22 cellular contexts compared by ENCODE assay signal in the genomic region with DNA sequence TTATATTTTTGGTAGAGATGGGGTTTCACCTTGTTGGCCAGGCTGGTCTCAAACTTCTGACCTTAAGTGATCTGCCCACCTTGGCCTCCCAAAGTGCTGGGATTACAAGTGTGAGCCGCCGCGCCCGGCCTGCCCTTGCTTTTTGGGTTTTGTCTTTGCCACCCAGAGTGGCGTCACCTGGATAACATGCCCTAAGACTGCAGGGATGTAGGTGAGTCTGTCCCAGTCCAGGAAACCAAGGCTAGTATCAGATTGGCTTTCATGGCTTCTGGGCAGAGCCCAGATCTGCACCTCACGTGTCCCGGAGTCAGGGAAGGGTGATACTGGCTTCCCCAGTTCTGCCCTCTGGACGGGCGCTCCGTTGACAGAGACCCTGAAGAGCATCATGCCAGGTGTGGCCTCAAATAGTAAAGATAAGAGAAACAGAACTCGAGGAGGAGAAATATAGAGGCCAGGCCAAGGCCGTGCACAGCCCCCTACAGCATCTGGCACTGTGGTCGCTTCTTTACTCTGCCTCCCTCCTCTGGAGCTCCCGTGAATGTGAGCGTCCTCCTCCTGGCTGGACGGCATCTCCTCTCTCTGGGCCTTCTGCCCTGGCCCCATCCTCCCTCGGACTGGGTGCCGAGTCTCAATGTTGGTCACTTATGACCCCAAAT. TPM values are rescaled to one million over a fixed set of nuclear protein-coding genes. Genes with fewer than 3 reads are reported as not detected.
DNase-seq lines count a peak whose midpoint lies in the region; ATAC-seq, FAIRE-seq and TF ChIP-seq lines count a peak whose summit lies in the region.
"Had no signal": no experiment of that assay in that cellular context is flagged by ENCODE, and none has a peak within 500 bp of the region (broad histone marks: within the 10 kb centered on the region; RNA-seq: fewer than 3 reads in every experiment).

No MANE protein-coding gene starts in this region.

- TF ChIP-seq RAD21 in HepG2 (CRISPR knock-in tag; IDR thresholded peaks at IDR 0.05): no peak

- no peak for TF ChIP-seq POLR2A in HepG2 (IDR thresholded peaks at IDR 0.05; ENCODE audit: insufficient read depth in 1 of 2, low read depth in 2 of 2, low read length in 2 of 2)
- no peak for TF ChIP-seq POLR2A in right lobe of liver (IDR thresholded peaks at IDR 0.05)
- no peak for TF ChIP-seq POLR2A in esophagus muscularis mucosa (IDR thresholded peaks at IDR 0.05; ENCODE audit: low read depth)
- no peak for TF ChIP-seq POLR2A in thyroid gland (IDR thresholded peaks at IDR 0.05)

- in situ Hi-C loops in HepG2 (cut with HindIII; ENCODE audit: extremely low pct_ligation_motif_present, low pct_unique_long_range_greater_than_20kb): no loop called here

- 0 out of 5 replicates have a peak, but pooled peaks cover 1 to 11% of the 10 kb centered on the region in 2 experiments for H3K27me3 ChIP-seq in HepG2 (ENCODE audit: control insufficient read depth in 1 of 2, insufficient read depth in 2 of 2, low read length in 2 of 2)
- H3K27me3 ChIP-seq in right lobe of liver: no peaks in the 10 kb centered on the region
- no peaks in the 10 kb centered on the region for H3K27me3 ChIP-seq in esophagus muscularis mucosa
- H3K27me3 ChIP-seq in thyroid gland: no peaks in the 10 kb centered on the region
- no peaks in the 10 kb centered on the region for H3K27me3 ChIP-seq in small intestine (ENCODE audit: control insufficient read depth in 2 of 2, insufficient read depth in 2 of 2, low read length in 2 of 2)
- H3K27me3 ChIP-seq: BLaER1 had no signal

- no peak overlapping the region for H3K4me3 ChIP-seq in HepG2 (replicated peaks in 1 of 3; ENCODE audit: insufficient read depth in 1 of 3, low read depth in 2 of 3, low read length in 3 of 3)
- no peak overlapping the region for H3K4me3 ChIP-seq in right lobe of liver
- H3K4me3 ChIP-seq in esophagus muscularis mucosa: no peak overlapping the region
- no peak overlapping the region for H3K4me3 ChIP-seq in thyroid gland (replicated peaks in 1 of 3)
- no peak overlapping the region for H3K4me3 ChIP-seq in small intestine (ENCODE audit: low read depth in 1 of 2, low read length in 2 of 2)
- H3K4me3 ChIP-seq: BLaER1, GM12878 had no signal

- H3K36me3 ChIP-seq in HepG2 (replicated peaks in 1 of 2; ENCODE audit: control insufficient read depth in 1 of 2, insufficient read depth in 2 of 2, low read length in 2 of 2) (no peaks in the 10 kb centered on the region), right lobe of liver (no peaks in the 10 kb centered on the region), esophagus muscularis mucosa (no peaks in the 10 kb centered on the region), thyroid gland (no peaks in the 10 kb centered on the region), small intestine (ENCODE audit: control insufficient read depth in 2 of 2, insufficient read depth in 2 of 2, low read length in 2 of 2) (no peaks in the 10 kb centered on the region)
- H3K36me3 ChIP-seq: BLaER1 had no signal

- POLR2A ChIA-PET in HepG2 (lab: Yijun Ruan, JAX): no interaction called here

- intact Hi-C loops in HepG2 (cut with micrococcal nuclease; ENCODE audit: unreplicated experiment) (loop anchor here (5.0 kb wide), 1 partner anchor 52 kb away; no protein-coding TSS in a partner anchor), right lobe of liver (cut with DNase I) (no loop called here), esophagus muscularis mucosa (cut with DNase I) (no loop called here), thyroid gland (cut with DNase I) (no loop called here)

- no peak overlapping the region for H3K9ac ChIP-seq in HepG2 (ENCODE audit: insufficient read depth, low read depth, low read length)
- H3K9ac ChIP-seq: BLaER1 had no signal

- DNase-seq in HepG2 (ENCODE audit: low spot score) (no peak), right lobe of liver (no peak), chondrocyte (ENCODE audit: low spot score) (peak; percentile 58), esophagus muscularis mucosa (ENCODE audit: extremely low spot score) (peak; percentile 75), thyroid gland (no peak), small intestine (no peak), activated T-cell treated with anti-CD3 and anti-CD28 coated beads for 4 hours (no peak), ecto neural progenitor cell (ENCODE audit: low spot score) (no peak)
- DNase-seq: DMS153, GOT3 had no signal

- H3K27me3 Mint-ChIP-seq in chondrocyte (ENCODE audit: low read depth): peaks cover 26% of the 10 kb centered on the region

- peak; percentile 46; the same call in 1 of the 3 replicates for ATAC-seq in HepG2
- no peak for ATAC-seq in right lobe of liver

- TF ChIP-seq CTCF in HepG2 (CRISPR knock-in tag; IDR thresholded peaks at IDR 0.05): no peak
- no peak for TF ChIP-seq CTCF in right lobe of liver (IDR thresholded peaks at IDR 0.05)
- TF ChIP-seq CTCF in chondrocyte (IDR thresholded peaks at IDR 0.05): no peak
- TF ChIP-seq CTCF in esophagus muscularis mucosa (IDR thresholded peaks at IDR 0.05): no peak
- no peak for TF ChIP-seq CTCF in thyroid gland (IDR thresholded peaks at IDR 0.05)

- H3K9me3 ChIP-seq in HepG2 (ENCODE audit: low read length): no peaks in the 10 kb centered on the region
- no peaks in the 10 kb centered on the region for H3K9me3 ChIP-seq in right lobe of liver
- no peaks in the 10 kb centered on the region for H3K9me3 ChIP-seq in esophagus muscularis mucosa
- no peaks in the 10 kb centered on the region for H3K9me3 ChIP-seq in thyroid gland
- H3K9me3 ChIP-seq in small intestine (ENCODE audit: control insufficient read depth, low read depth): no peaks in the 10 kb centered on the region

- no peak overlapping the region for H2AFZ ChIP-seq in HepG2 (ENCODE audit: low read length)

- WGBS in HepG2 (ENCODE audit: low lambda C conversion rate): 56% methylated on average over 16 of the region's 18 CpGs
- WGBS in right lobe of liver (ENCODE audit: insufficient coverage, low coverage, low lambda C conversion rate, missing lambda C conversion rate): 57% methylated on average over 3 of the region's 18 CpGs
- WGBS in esophagus muscularis mucosa: no CpG with 5 or more reads among the region's 18 CpGs
- WGBS in thyroid gland, 2 donors: 84 to 90% methylated on average over 15 to 18 of the region's 18 CpGs
- WGBS in small intestine, 3 donors: 82 to 91% (median 84%) methylated on average over 18 of the region's 18 CpGs

- no peaks in the 10 kb centered on the region for H3K4me1 ChIP-seq in HepG2 (ENCODE audit: insufficient read depth, low read length)
- H3K4me1 ChIP-seq in right lobe of liver: no peaks in the 10 kb centered on the region
- H3K4me1 ChIP-seq in esophagus muscularis mucosa: no peaks in the 10 kb centered on the region
- H3K4me1 ChIP-seq in thyroid gland: peaks cover 0 to 22% of the 10 kb centered on the region in 2 donors
- H3K4me1 ChIP-seq in small intestine (ENCODE audit: control insufficient read depth in 2 of 2, insufficient read depth in 1 of 2, low read depth in 1 of 2, low read length in 1 of 2): no peaks in the 10 kb centered on the region
- H3K4me1 ChIP-seq: BLaER1, Caco-2 had no signal

- no peak overlapping the region for H3K4me2 ChIP-seq in HepG2 (ENCODE audit: low read depth, low read length)
- H3K4me2 ChIP-seq: BLaER1 had no signal

- H3K4me3 Mint-ChIP-seq in chondrocyte (ENCODE audit: unreplicated experiment): no peak overlapping the region
- H3K4me3 Mint-ChIP-seq: B cell; CD4-positive, CD25-positive, alpha-beta regulatory T cell; CD8-positive, alpha-beta T cell; H9 had no signal

- no peaks in the 10 kb centered on the region for H3K79me2 ChIP-seq in HepG2 (ENCODE audit: insufficient read depth, low read length)

- H3K27ac ChIP-seq in HepG2 (ENCODE audit: extremely low read length, insufficient read depth, low read length) (no peak overlapping the region), right lobe of liver (no peak overlapping the region), esophagus muscularis mucosa (replicated peaks in 1 of 4) (no peak overlapping the region), thyroid gland (peak overlapping the region in 2 of 3 donors; percentile 67 to 77), small intestine (ENCODE audit: low read depth in 1 of 2, low read length in 1 of 2) (no peak overlapping the region)
- H3K27ac ChIP-seq: 22Rv1, BLaER1, C4-2B had no signal

- peaks cover 5% of the 10 kb centered on the region for H3K9me3 Mint-ChIP-seq in chondrocyte (ENCODE audit: low read depth)
- H3K9me3 Mint-ChIP-seq: CD8-positive, alpha-beta T cell had no signal

- H3K36me3 Mint-ChIP-seq in chondrocyte (ENCODE audit: low read depth): peaks cover 2% of the 10 kb centered on the region
- H3K36me3 Mint-ChIP-seq: CD4-positive, CD25-positive, alpha-beta regulatory T cell; CD8-positive, alpha-beta T cell had no signal

- BruUV-seq in HepG2 (replicated peaks; lab: Mats Ljungman, UMichigan): no TSS peak

- CTCF ChIA-PET in HepG2 (lab: Yijun Ruan, JAX; ENCODE audit: low intra/inter-chr PET ratio, low total read pairs): interaction anchor here (0.9 to 3.0 kb wide), 3 partner anchors 29 to 143 kb away, joined by 4 to 16 read pairs (median 8); no protein-coding TSS in a partner anchor

- H4K20me1 ChIP-seq in HepG2 (ENCODE audit: insufficient read depth, low read length): no peaks in the 10 kb centered on the region; the same call in 1 of the 2 replicates
- H4K20me1 ChIP-seq: BLaER1 had no signal

- FAIRE-seq in HepG2 (lab: Jason Lieb, UNC) (no peak), small intestine (lab: Jason Lieb, UNC) (no peak)
- FAIRE-seq: A204.1, G401.6 had no signal

- H3K4me1 Mint-ChIP-seq in chondrocyte (ENCODE audit: low read depth): no peaks in the 10 kb centered on the region

- TF ChIP-seq EP300 in HepG2 (IDR thresholded peaks at IDR 0.05; ENCODE audit: low read depth in 2 of 2, low read length in 2 of 2): no peak
- no peak for TF ChIP-seq EP300 in HepG2 (CRISPR knock-in tag; IDR thresholded peaks at IDR 0.05; ENCODE audit: borderline replicate concordance)
- TF ChIP-seq EP300 in esophagus muscularis mucosa (IDR thresholded peaks at IDR 0.05): no peak

- no peak overlapping the region for H3K27ac Mint-ChIP-seq in chondrocyte (ENCODE audit: unreplicated experiment)
- H3K27ac Mint-ChIP-seq: B cell; CD8-positive, alpha-beta T cell; H9 had no signal

RNA-seq across cellular contexts. Expression of a gene that starts 7.8 kb away (rescaled TPM):
- total RNA-seq in HepG2 (2016; rRNA removed; fragmentation: Illumina TruSeq; extraction: Trizol) (8.8 and 13.9 TPM in 2 replicates), right lobe of liver (1 to 10 TPM in 4 of 6 experiments, under 1 TPM in 2; 0.61 to 1.6 (median 1.1) TPM), chondrocyte (1.5 to 2.9 TPM (median 2.4 TPM) in 3 replicates), esophagus muscularis mucosa (under 1 TPM in 1 of 4 donors, not detected in 3; 0.50 TPM), thyroid gland (1 to 10 TPM in 3 of 4 donors, not detected in 1; 1.7 to 5.1 (median 2.9) TPM)
- total RNA-seq in HepG2 (2016; cell fraction: cytosol; rRNA removed; fragmentation: Illumina TruSeq; extraction: Trizol; ENCODE audit: low read depth): 1.5 and 2.7 TPM in 2 replicates
- total RNA-seq in HepG2 (2016; cell fraction: insoluble cytoplasmic fraction; rRNA removed; fragmentation: Illumina TruSeq; extraction: Trizol): 8.7 and 13.4 TPM in 2 replicates
- 3.5 and 3.8 TPM in 2 replicates for total RNA-seq in HepG2 (2016; cell fraction: membrane; rRNA removed; fragmentation: Illumina TruSeq; extraction: Trizol)
- total RNA-seq in HepG2 (2016; cell fraction: nucleus; rRNA removed; fragmentation: Illumina TruSeq; extraction: Trizol): 4.5 and 4.8 TPM in 2 replicates
- polyA plus RNA-seq in HepG2 (2011; rRNA removed) (4.3 and 6.7 TPM in 2 replicates), small intestine (1 to 10 TPM; 3.6 to 5.8 (median 5.7) TPM)
- polyA plus RNA-seq in HepG2 (2011; cell fraction: cytosol; rRNA removed): 7.1 and 9.4 TPM in 2 replicates
- 2.7 and 3.5 TPM in 2 replicates for polyA plus RNA-seq in HepG2 (2011; cell fraction: nucleus; rRNA removed)
- 2.1 and 7.1 TPM in 2 replicates for polyA plus RNA-seq in HepG2 (2012)
- 3.0 and 3.6 TPM in 2 replicates for polyA plus RNA-seq in HepG2 (2016; cell fraction: cytosol; fragmentation: Illumina TruSeq; extraction: Trizol; ENCODE audit: low read depth)
- polyA plus RNA-seq in HepG2 (2016; cell fraction: insoluble cytoplasmic fraction; fragmentation: Illumina TruSeq; extraction: Trizol; ENCODE audit: low read depth): 20.9 and 21.9 TPM in 2 replicates
- polyA plus RNA-seq in HepG2 (2016; cell fraction: membrane; fragmentation: Illumina TruSeq; extraction: Trizol; ENCODE audit: low read depth): 3.2 and 4.1 TPM in 2 replicates
- 9.6 and 11.7 TPM in 2 replicates for polyA plus RNA-seq in HepG2 (2016; cell fraction: nucleus; fragmentation: Illumina TruSeq; extraction: Trizol; ENCODE audit: insufficient read depth, low read depth)
- polyA minus RNA-seq in HepG2 (2011; rRNA and poly(A)+ RNA removed; ENCODE audit: low replicate concordance): 9.8 and 29.9 TPM in 2 replicates
- polyA minus RNA-seq in HepG2 (2011; cell fraction: cytosol; rRNA and poly(A)+ RNA removed): 3.8 and 5.0 TPM in 2 replicates
- 1.2 and 1.6 TPM in 2 replicates for polyA minus RNA-seq in HepG2 (2011; cell fraction: nucleus; rRNA and poly(A)+ RNA removed)

RNA-seq across cellular contexts. Expression of a gene that starts 16.9 kb away (rescaled TPM):
- total RNA-seq in HepG2 (2016; rRNA removed; fragmentation: Illumina TruSeq; extraction: Trizol) (not detected in 2 replicates), right lobe of liver (1 to 10 TPM in 3 of 6 experiments, under 1 TPM in 3; 0.73 to 2.8 (median 1.1) TPM), chondrocyte (not detected in 3 replicates), esophagus muscularis mucosa (1 to 10 TPM in 1 of 4 donors, under 1 TPM in 1, not detected in 2; 0.58 to 8.0 TPM), thyroid gland (under 1 TPM in 1 of 4 donors, not detected in 3; 0.67 TPM)
- not detected in 2 replicates for total RNA-seq in HepG2 (2016; cell fraction: cytosol; rRNA removed; fragmentation: Illumina TruSeq; extraction: Trizol; ENCODE audit: low read depth)
- total RNA-seq in HepG2 (2016; cell fraction: insoluble cytoplasmic fraction; rRNA removed; fragmentation: Illumina TruSeq; extraction: Trizol): not detected in 2 replicates
- not detected in 2 replicates for total RNA-seq in HepG2 (2016; cell fraction: membrane; rRNA removed; fragmentation: Illumina TruSeq; extraction: Trizol)
- total RNA-seq in HepG2 (2016; cell fraction: nucleus; rRNA removed; fragmentation: Illumina TruSeq; extraction: Trizol): not detected in 2 replicates
- polyA plus RNA-seq in HepG2 (2011; rRNA removed) (not detected in 2 replicates), small intestine (under 1 TPM in 2 of 3 donors, not detected in 1; 0.37 to 0.81 TPM)
- polyA plus RNA-seq in HepG2 (2011; cell fraction: cytosol; rRNA removed): not detected in 2 replicates
- polyA plus RNA-seq in HepG2 (2011; cell fraction: nucleus; rRNA removed): not detected in 2 replicates
- not detected in 2 replicates for polyA plus RNA-seq in HepG2 (2012)
- not detected in 2 replicates for polyA plus RNA-seq in HepG2 (2016; cell fraction: cytosol; fragmentation: Illumina TruSeq; extraction: Trizol; ENCODE audit: low read depth)
- not detected in 2 replicates for polyA plus RNA-seq in HepG2 (2016; cell fraction: insoluble cytoplasmic fraction; fragmentation: Illumina TruSeq; extraction: Trizol; ENCODE audit: low read depth)
- not detected in 2 replicates for polyA plus RNA-seq in HepG2 (2016; cell fraction: membrane; fragmentation: Illumina TruSeq; extraction: Trizol; ENCODE audit: low read depth)
- polyA plus RNA-seq in HepG2 (2016; cell fraction: nucleus; fragmentation: Illumina TruSeq; extraction: Trizol; ENCODE audit: insufficient read depth, low read depth): not detected in 2 replicates
- polyA minus RNA-seq in HepG2 (2011; rRNA and poly(A)+ RNA removed; ENCODE audit: low replicate concordance): not detected in 2 replicates
- polyA minus RNA-seq in HepG2 (2011; cell fraction: cytosol; rRNA and poly(A)+ RNA removed): not detected in 2 replicates
- not detected in 2 replicates for polyA minus RNA-seq in HepG2 (2011; cell fraction: nucleus; rRNA and poly(A)+ RNA removed)
- total RNA-seq: B cell; Caco-2; CD4-positive, CD25-positive, alpha-beta regulatory T cell; CD8-positive, alpha-beta T cell; GM12878; H9 had no signal
- polyA plus RNA-seq: AG04450 had no signal

RNA-seq across cellular contexts. Expression of a gene that starts 39.8 kb away (rescaled TPM):
- 8.9 and 10.8 TPM in 2 replicates for total RNA-seq in HepG2 (2016; rRNA removed; fragmentation: Illumina TruSeq; extraction: Trizol)
- 1.9 and 2.3 TPM in 2 replicates for total RNA-seq in HepG2 (2016; cell fraction: cytosol; rRNA removed; fragmentation: Illumina TruSeq; extraction: Trizol; ENCODE audit: low read depth)
- total RNA-seq in HepG2 (2016; cell fraction: insoluble cytoplasmic fraction; rRNA removed; fragmentation: Illumina TruSeq; extraction: Trizol): 9.1 and 9.5 TPM in 2 replicates
- 5.7 and 5.9 TPM in 2 replicates for total RNA-seq in HepG2 (2016; cell fraction: membrane; rRNA removed; fragmentation: Illumina TruSeq; extraction: Trizol)
- total RNA-seq in HepG2 (2016; cell fraction: nucleus; rRNA removed; fragmentation: Illumina TruSeq; extraction: Trizol): 3.8 and 5.4 TPM in 2 replicates
- polyA plus RNA-seq in HepG2 (2011; rRNA removed): 20.4 and 27.6 TPM in 2 replicates
- 20.1 and 23.3 TPM in 2 replicates for polyA plus RNA-seq in HepG2 (2011; cell fraction: cytosol; rRNA removed)
- polyA plus RNA-seq in HepG2 (2011; cell fraction: nucleus; rRNA removed): 8.9 and 10.6 TPM in 2 replicates
- 17.1 and 44.0 TPM in 2 replicates for polyA plus RNA-seq in HepG2 (2012)
- polyA plus RNA-seq in HepG2 (2016; cell fraction: cytosol; fragmentation: Illumina TruSeq; extraction: Trizol; ENCODE audit: low read depth): 4.5 and 5.1 TPM in 2 replicates
- 20.9 and 22.5 TPM in 2 replicates for polyA plus RNA-seq in HepG2 (2016; cell fraction: insoluble cytoplasmic fraction; fragmentation: Illumina TruSeq; extraction: Trizol; ENCODE audit: low read depth)
- 9.5 and 11.6 TPM in 2 replicates for polyA plus RNA-seq in HepG2 (2016; cell fraction: membrane; fragmentation: Illumina TruSeq; extraction: Trizol; ENCODE audit: low read depth)
- 13.5 TPM in 2 replicates for polyA plus RNA-seq in HepG2 (2016; cell fraction: nucleus; fragmentation: Illumina TruSeq; extraction: Trizol; ENCODE audit: insufficient read depth, low read depth)
- 2.2 and 31.0 TPM in 2 replicates for polyA minus RNA-seq in HepG2 (2011; rRNA and poly(A)+ RNA removed; ENCODE audit: low replicate concordance)
- 11.6 and 14.5 TPM in 2 replicates for polyA minus RNA-seq in HepG2 (2011; cell fraction: cytosol; rRNA and poly(A)+ RNA removed)
- 4.6 and 5.6 TPM in 2 replicates for polyA minus RNA-seq in HepG2 (2011; cell fraction: nucleus; rRNA and poly(A)+ RNA removed)
- 1 to 10 TPM; 1.0 to 3.8 (median 2.1) TPM for total RNA-seq in right lobe of liver
- total RNA-seq in chondrocyte: 17.2 to 22.3 TPM (median 21.3 TPM) in 3 replicates
- 10 to 100 TPM in 2 of 4 donors, 1 to 10 TPM in 2; 7.1 to 11.3 (median 8.8) TPM for total RNA-seq in esophagus muscularis mucosa
- 10 to 100 TPM in 1 of 4 donors, 1 to 10 TPM in 3; 8.3 to 14.4 (median 9.0) TPM for total RNA-seq in thyroid gland
- 10 to 100 TPM in 1 of 3 donors, 1 to 10 TPM in 2; 2.2 to 14.1 (median 8.4) TPM for polyA plus RNA-seq in small intestine

RNA-seq across cellular contexts. Expression of a gene that starts 46.6 kb away (rescaled TPM):
- 0.21 and 0.24 TPM in 2 replicates for total RNA-seq in HepG2 (2016; rRNA removed; fragmentation: Illumina TruSeq; extraction: Trizol)
- total RNA-seq in HepG2 (2016; cell fraction: cytosol; rRNA removed; fragmentation: Illumina TruSeq; extraction: Trizol; ENCODE audit: low read depth): 0.26 TPM in 1 of 2 replicates, not detected in the other
- total RNA-seq in HepG2 (2016; cell fraction: insoluble cytoplasmic fraction; rRNA removed; fragmentation: Illumina TruSeq; extraction: Trizol): 0.22 and 0.54 TPM in 2 replicates
- total RNA-seq in HepG2 (2016; cell fraction: membrane; rRNA removed; fragmentation: Illumina TruSeq; extraction: Trizol): 0.25 and 0.28 TPM in 2 replicates
- total RNA-seq in HepG2 (2016; cell fraction: nucleus; rRNA removed; fragmentation: Illumina TruSeq; extraction: Trizol): 0.22 and 0.25 TPM in 2 replicates
- 0.61 and 1.0 TPM in 2 replicates for polyA plus RNA-seq in HepG2 (2011; rRNA removed)
- polyA plus RNA-seq in HepG2 (2011; cell fraction: cytosol; rRNA removed): 0.47 and 1.0 TPM in 2 replicates
- 1.8 and 2.7 TPM in 2 replicates for polyA plus RNA-seq in HepG2 (2011; cell fraction: nucleus; rRNA removed)
- 0.52 and 1.0 TPM in 2 replicates for polyA plus RNA-seq in HepG2 (2012)
- not detected in 2 replicates for polyA plus RNA-seq in HepG2 (2016; cell fraction: cytosol; fragmentation: Illumina TruSeq; extraction: Trizol; ENCODE audit: low read depth)
- polyA plus RNA-seq in HepG2 (2016; cell fraction: insoluble cytoplasmic fraction; fragmentation: Illumina TruSeq; extraction: Trizol; ENCODE audit: low read depth): 0.23 TPM in 1 of 2 replicates, not detected in the other
- polyA plus RNA-seq in HepG2 (2016; cell fraction: membrane; fragmentation: Illumina TruSeq; extraction: Trizol; ENCODE audit: low read depth): not detected in 2 replicates
- 0.73 and 2.3 TPM in 2 replicates for polyA plus RNA-seq in HepG2 (2016; cell fraction: nucleus; fragmentation: Illumina TruSeq; extraction: Trizol; ENCODE audit: insufficient read depth, low read depth)
- polyA minus RNA-seq in HepG2 (2011; rRNA and poly(A)+ RNA removed; ENCODE audit: low replicate concordance): 0.16 and 0.66 TPM in 2 replicates
- 0.97 and 1.5 TPM in 2 replicates for polyA minus RNA-seq in HepG2 (2011; cell fraction: cytosol; rRNA and poly(A)+ RNA removed)
- 0.64 and 1.4 TPM in 2 replicates for polyA minus RNA-seq in HepG2 (2011; cell fraction: nucleus; rRNA and poly(A)+ RNA removed)
- total RNA-seq in right lobe of liver: 1 to 10 TPM in 1 of 6 experiments, under 1 TPM in 5; 0.35 to 1.0 (median 0.61) TPM
- total RNA-seq in chondrocyte: 0.37 to 0.79 TPM (median 0.44 TPM) in 3 replicates
- total RNA-seq in esophagus muscularis mucosa: 1 to 10 TPM in 2 of 4 donors, under 1 TPM in 2; 0.66 to 3.4 (median 1.1) TPM
- 1 to 10 TPM in 2 of 4 donors, under 1 TPM in 1, not detected in 1; 0.89 to 2.7 (median 1.1) TPM for total RNA-seq in thyroid gland
- 1 to 10 TPM in 2 of 3 donors, not detected in 1; 1.1 to 2.9 TPM for polyA plus RNA-seq in small intestine

Comparison
In these comparisons a context has a peak if more than half of its experiments do, and no peak if none do; other contexts are left out.
1. DNase-seq: peak in chondrocyte (single experiment) and esophagus muscularis mucosa (single experiment); none in HepG2 (single experiment), right lobe of liver (0 of 3), thyroid gland (0 of 2), small intestine (single experiment), activated T-cell treated with anti-CD3 and anti-CD28 coated beads for 4 hours (single experiment) and ecto neural progenitor cell (single experiment).
2. H3K27ac ChIP-seq: peak in thyroid gland (2 of 3); none in HepG2 (single experiment), right lobe of liver (0 of 3), esophagus muscularis mucosa (0 of 4) and small intestine (0 of 2).